ENCODE assay signal across 8 cellular contexts in the genomic region with DNA sequence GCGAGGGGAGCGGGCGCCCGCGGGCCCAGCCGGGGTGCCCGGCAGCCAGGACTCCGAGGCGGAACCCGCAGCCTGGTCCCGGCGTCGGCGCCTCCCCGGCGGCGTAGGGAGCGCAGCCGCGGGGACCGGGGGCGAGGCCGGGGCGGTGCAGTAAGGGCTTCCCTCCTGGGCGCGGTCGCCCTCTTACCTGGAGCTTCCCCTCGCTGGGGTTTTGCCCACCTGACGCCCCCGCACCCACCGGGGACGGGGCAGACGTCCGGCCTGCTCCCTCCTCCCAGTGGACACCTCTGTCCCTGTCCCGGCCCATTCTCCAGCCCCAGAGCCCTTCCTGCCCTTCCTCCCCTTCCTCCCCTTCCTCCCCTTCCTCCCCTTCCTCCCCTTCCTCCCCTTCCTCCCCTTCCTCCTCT. TPM values are rescaled to one million over a fixed set of nuclear protein-coding genes. Genes with fewer than 3 reads are reported as not detected.
A peak's percentile ranks its signal among the peaks of the same experiment; 100 is the strongest.
DNase-seq lines count a peak whose midpoint lies in the region; ATAC-seq and TF ChIP-seq lines count a peak whose summit lies in the region.

No MANE protein-coding gene starts in this region.

- H3K27ac Mint-ChIP-seq in naive B cell (peak overlapping the region in 3 of 6 donors; percentile 32 to 80 (median 67)), type B pancreatic cell (peak overlapping the region; percentile 85)

- peak overlapping the region; percentile 86 to 95 (median 92) for H3K4me3 Mint-ChIP-seq in naive B cell
- H3K4me3 Mint-ChIP-seq in type B pancreatic cell, result peak overlapping the region; percentile 95

- H3K36me3 Mint-ChIP-seq in naive B cell (no peaks in the 10 kb centered on the region), type B pancreatic cell (peaks cover 15% of the 10 kb centered on the region)

- peaks cover 7 to 20% (median 18%) of the 10 kb centered on the region in 3 donors for H3K4me1 Mint-ChIP-seq in naive B cell
- peaks cover 23% of the 10 kb centered on the region for H3K4me1 Mint-ChIP-seq in type B pancreatic cell (ENCODE audit: unreplicated experiment)

- H3K9me3 Mint-ChIP-seq in naive B cell (no peaks in the 10 kb centered on the region), type B pancreatic cell (no peaks in the 10 kb centered on the region)

- no peaks in the 10 kb centered on the region for H3K27me3 Mint-ChIP-seq in naive B cell
- H3K27me3 Mint-ChIP-seq in type B pancreatic cell, result no peaks in the 10 kb centered on the region

- ATAC-seq in GM18873 (IDR thresholded peaks at IDR 0.05; ENCODE audit: low FRiP score, unreplicated experiment) (peak; percentile 6), HG03066 (IDR thresholded peaks at IDR 0.05; ENCODE audit: low read depth, unreplicated experiment) (peak; percentile 23), naive B cell (ENCODE audit: low read depth in 2 of 2) (peak; percentile 56 to 60)

- TF ChIP-seq CTCF in type B pancreatic cell (conservative IDR thresholded peaks at IDR 0.05), result peak; percentile 14

- DNase-seq in AG08396 (ENCODE audit: low spot score), result peak; percentile 65
- DNase-seq in T-helper 9 cell, result peak; percentile 35
- DNase-seq in effector CD8-positive, alpha-beta T cell (lab: John Stamatoyannopoulos, UW), result peak; percentile 25
- DNase-seq in naive B cell, result peak; percentile 33
- peak; percentile 71 for DNase-seq in type B pancreatic cell (ENCODE audit: extremely low spot score, unreplicated experiment)
- DNase-seq in hippocampal formation (lab: John Stamatoyannopoulos, UW), result no peak

RNA-seq across cellular contexts. Expression of gene TUBA1C, which starts 0.4 kb away (rescaled TPM):
- 10 to 100 TPM; 17.0 to 38.9 (median 31.9) TPM for polyA plus RNA-seq in naive B cell (ENCODE audit: low read depth in 6 of 6)
- total RNA-seq in type B pancreatic cell (ENCODE audit: low replicate concordance), result 187 and 221 TPM in 2 replicates

RNA-seq across cellular contexts. Expression of gene PRPH, which starts 30.5 kb away (rescaled TPM):
- not detected for polyA plus RNA-seq in naive B cell (ENCODE audit: low read depth in 6 of 6)
- 1.8 and 7.3 TPM in 2 replicates for total RNA-seq in type B pancreatic cell (ENCODE audit: low replicate concordance)

RNA-seq across cellular contexts. Expression of gene TROAP, which starts 58.6 kb away (rescaled TPM):
- polyA plus RNA-seq in naive B cell (ENCODE audit: low read depth in 6 of 6), result 1 to 10 TPM in 1 of 6 donors, under 1 TPM in 1, not detected in 4; 0.86 to 2.1 TPM
- total RNA-seq in type B pancreatic cell (ENCODE audit: low replicate concordance), result 21.7 and 66.3 TPM in 2 replicates

Comparison
In these comparisons a context has a peak if more than half of its experiments do, and no peak if none do; other contexts are left out.
1. DNase-seq: peak in AG08396 (single experiment), T-helper 9 cell (single experiment), effector CD8-positive, alpha-beta T cell (single experiment), naive B cell (single experiment) and type B pancreatic cell (single experiment); none in hippocampal formation (0 of 2).
2. ATAC-seq: peak in every context shown above with its lines; median percentile 58 in naive B cell; 23 in HG03066; 6 in GM18873.